8 cellular contexts compared by ENCODE assay signal in the genomic region with DNA sequence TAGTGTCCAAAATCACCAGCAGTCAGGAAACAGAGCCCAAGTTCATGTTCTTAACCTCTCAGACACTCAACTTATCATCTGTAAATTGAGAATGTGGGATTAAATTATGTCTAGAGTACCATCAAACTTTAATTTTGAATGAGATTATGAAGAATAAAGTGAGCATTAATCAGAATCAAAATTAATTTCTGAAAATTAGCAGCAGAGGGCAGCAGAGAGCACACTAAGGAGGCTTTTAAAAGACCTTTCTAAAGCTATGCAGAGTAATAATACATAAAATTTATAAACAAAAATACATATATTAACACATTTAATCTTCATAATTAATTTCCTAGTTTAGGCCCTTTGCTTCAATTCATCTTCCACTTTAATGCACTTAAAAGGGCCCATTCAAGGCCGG. TPM values are rescaled to one million over a fixed set of nuclear protein-coding genes. Genes with fewer than 3 reads are reported as not detected.
DNase-seq lines count a peak whose midpoint lies in the region; ATAC-seq and TF ChIP-seq lines count a peak whose summit lies in the region.

No MANE protein-coding gene starts in this region.

- ATAC-seq in Right ventricle myocardium superior (ENCODE audit: poor library complexity) = no peak
- ATAC-seq in GM21367 (IDR thresholded peaks at IDR 0.05; ENCODE audit: unreplicated experiment) = no peak
- no peak for ATAC-seq in GM18858 (IDR thresholded peaks at IDR 0.05; ENCODE audit: unreplicated experiment)
- no peak for ATAC-seq in GM18519 (IDR thresholded peaks at IDR 0.05; ENCODE audit: low FRiP score, unreplicated experiment)
- no peak for ATAC-seq in HG03175 (IDR thresholded peaks at IDR 0.05; ENCODE audit: unreplicated experiment)

- no peak overlapping the region for H3K27ac ChIP-seq in right atrium auricular region

- H3K27me3 ChIP-seq in right atrium auricular region = no peaks in the 10 kb centered on the region

- no peaks in the 10 kb centered on the region for H3K4me1 ChIP-seq in right atrium auricular region

- H3K9me3 ChIP-seq in right atrium auricular region = no peaks in the 10 kb centered on the region

- intact Hi-C loops in Right ventricle myocardium superior (cut with DNase I) = loop anchor here (10.0 kb wide), 1 partner anchor 144 kb away; no protein-coding TSS in a partner anchor

- H3K4me3 ChIP-seq in right atrium auricular region = no peak overlapping the region

- no peaks in the 10 kb centered on the region for H3K36me3 ChIP-seq in right atrium auricular region

- in situ Hi-C loops in SK-MEL-5 (cut with HindIII; ENCODE audit: low pct_unique_long_range_greater_than_20kb, low sequenced_read_pairs) = no loop called here

- DNase-seq in right atrium auricular region (ENCODE audit: low spot score) (no peak), Right ventricle myocardium superior (no peak), SK-MEL-5 (ENCODE audit: low read depth, low spot score) (peak; percentile 39), hepatic stellate cell (ENCODE audit: low spot score) (peak; percentile 12)

- peak; percentile 32 to 68 for TF ChIP-seq CTCF in right atrium auricular region (IDR thresholded peaks at IDR 0.05)

RNA-seq across cellular contexts. Expression of a gene that starts 7.1 kb away (rescaled TPM):
- under 1 TPM in 1 of 2 donors, not detected in 1; 0.59 TPM for total RNA-seq in right atrium auricular region
- 0.30 TPM for total RNA-seq in Right ventricle myocardium superior
- total RNA-seq in SK-MEL-5 (2014; rRNA removed; shearing (Covaris generic)) = not detected in 2 replicates
- polyA plus RNA-seq in SK-MEL-5 (2015; cell fraction: cytosol; rRNA removed) = not detected in 2 replicates
- polyA plus RNA-seq in SK-MEL-5 (2015; cell fraction: nucleus; rRNA removed) = not detected in 2 replicates

Comparison
In these comparisons a context has a peak if more than half of its experiments do, and no peak if none do; other contexts are left out.
1. DNase-seq: peak in SK-MEL-5 (single experiment) and hepatic stellate cell (single experiment); none in right atrium auricular region (single experiment) and Right ventricle myocardium superior (single experiment).